Comparison of ENCODE assay signal across 8 cellular contexts in the genomic region with DNA sequence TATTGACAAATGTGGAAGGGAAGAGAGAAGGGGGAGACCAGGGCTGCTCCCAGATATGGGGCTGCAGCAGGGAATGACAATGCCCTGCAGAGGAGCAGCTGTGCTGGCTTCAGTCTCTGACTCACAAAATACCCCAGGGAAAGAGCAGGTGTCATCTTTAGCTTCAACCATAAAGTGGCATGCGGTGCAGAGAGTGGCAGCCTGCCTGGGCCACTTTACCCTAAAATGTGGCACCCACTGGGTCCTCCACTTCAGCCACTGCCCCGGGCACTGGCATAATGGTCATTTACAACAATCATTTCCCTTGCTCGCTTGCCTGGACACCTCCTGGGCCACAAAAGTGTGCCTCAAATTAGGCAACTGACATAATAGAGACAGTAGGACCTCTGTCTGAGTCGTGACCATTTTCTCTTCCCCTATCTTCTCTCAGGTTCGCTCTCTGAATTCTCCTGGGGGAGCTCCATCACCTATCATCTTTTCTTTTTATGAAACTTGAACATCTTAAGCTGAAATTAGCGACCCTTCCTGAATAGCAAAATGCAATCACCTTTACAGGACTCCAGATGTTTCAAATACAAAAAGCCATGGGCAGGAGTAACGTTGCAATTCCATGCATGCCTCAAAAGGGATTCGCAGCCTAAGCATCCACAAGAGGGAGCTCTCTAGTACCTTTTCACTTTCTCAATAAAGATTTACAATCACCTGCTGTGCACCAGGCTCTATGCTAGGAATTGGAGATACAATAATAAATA.
DNase-seq lines count a peak whose midpoint lies in the region; ATAC-seq, FAIRE-seq and TF ChIP-seq lines count a peak whose summit lies in the region.

No MANE protein-coding gene starts in this region.

- H3K4me1 ChIP-seq in suprapubic skin = no peaks in the 10 kb centered on the region

- 36% methylated on average over 8 of the region's 8 CpGs for WGBS in suprapubic skin

- TF ChIP-seq EP300 in suprapubic skin (IDR thresholded peaks at IDR 0.05) = no peak

- no peak for TF ChIP-seq POLR2A in suprapubic skin (IDR thresholded peaks at IDR 0.05)

- no peaks in the 10 kb centered on the region for H3K36me3 ChIP-seq in suprapubic skin

- H3K4me3 ChIP-seq in suprapubic skin = no peak overlapping the region

- H3K27me3 ChIP-seq in suprapubic skin = no peaks in the 10 kb centered on the region

- peak; percentile 90 for FAIRE-seq in islet of Langerhans (lab: Jason Lieb, UNC)

- peak; percentile 26 to 62 for TF ChIP-seq CTCF in suprapubic skin (IDR thresholded peaks at IDR 0.05)

- no peak overlapping the region for H3K27ac ChIP-seq in suprapubic skin

- peak; percentile 75 for ATAC-seq in GM21390 (IDR thresholded peaks at IDR 0.05; ENCODE audit: unreplicated experiment)
- peak; percentile 66 for ATAC-seq in HG03558 (IDR thresholded peaks at IDR 0.05; ENCODE audit: extremely low read depth, unreplicated experiment)

- DNase-seq in SHP77 (lab: John Stamatoyannopoulos, UW) (peak; percentile 31 to 34), SHP77 treated with DMSO at 0.1 percent for 48 hours (lab: John Stamatoyannopoulos, UW) (no peak), NCI-H510A (lab: John Stamatoyannopoulos, UW) (peak; percentile 25), amniotic epithelial cell (ENCODE audit: low read depth) (peak; percentile 28), suprapubic skin (ENCODE audit: low spot score in 2 of 2) (no peak)

- H3K9me3 ChIP-seq in suprapubic skin = no peaks in the 10 kb centered on the region

Comparison
In these comparisons a context has a peak if more than half of its experiments do, and no peak if none do; other contexts are left out.
1. DNase-seq: peak in SHP77 (2 of 2), NCI-H510A (single experiment) and amniotic epithelial cell (single experiment); none in SHP77 treated with DMSO at 0.1 percent for 48 hours (single experiment) and suprapubic skin (0 of 2).